Comparison of ENCODE assay signal across 8 cellular contexts in genomic region chr9:130042406-130042930, GRCh38. TPM values are rescaled to one million over a fixed set of nuclear protein-coding genes. Genes with fewer than 3 reads are reported as not detected.
DNase-seq lines count a peak whose midpoint lies in the region; ATAC-seq and TF ChIP-seq lines count a peak whose summit lies in the region.

No MANE protein-coding gene starts in this region.

- peak overlapping the region; percentile 51 for H2AFZ ChIP-seq in neural cell (ENCODE audit: low read depth, low read length)

- peak overlapping the region; percentile 97 for H3K27ac Mint-ChIP-seq in activated CD8-positive, alpha-beta memory T cell treated with anti-CD3 and anti-CD28 coated beads, Interleukin-2, amount 10 ng/mL, durations not matched to agents 7 days and 5 days

- H3K27me3 ChIP-seq in BLaER1 (peaks cover 43% of the 10 kb centered on the region), neural cell (ENCODE audit: insufficient read depth, low read depth, low read length) (no peaks in the 10 kb centered on the region)

- no peaks in the 10 kb centered on the region for H3K36me3 ChIP-seq in BLaER1
- no peaks in the 10 kb centered on the region for H3K36me3 ChIP-seq in neural cell (ENCODE audit: insufficient read depth, low read length)

- no peak for TF ChIP-seq RAD21 in neural cell (conservative IDR thresholded peaks at IDR 0.05)

- peak; percentile 8 for ATAC-seq in HG02798 (IDR thresholded peaks at IDR 0.05; ENCODE audit: poor library complexity, unreplicated experiment)
- peak; percentile 14 for ATAC-seq in activated CD8-positive, alpha-beta memory T cell treated with anti-CD3 and anti-CD28 coated beads, Interleukin-2, amount 10 ng/mL, durations not matched to agents 7 days and 5 days
- ATAC-seq in GM18870 (IDR thresholded peaks at IDR 0.05; ENCODE audit: unreplicated experiment), result no peak
- no peak for ATAC-seq in HG02970 (IDR thresholded peaks at IDR 0.05; ENCODE audit: low FRiP score, unreplicated experiment)

- no peaks in the 10 kb centered on the region for H3K27me3 Mint-ChIP-seq in activated CD8-positive, alpha-beta memory T cell treated with anti-CD3 and anti-CD28 coated beads, Interleukin-2, amount 10 ng/mL, durations not matched to agents 7 days and 5 days

- H3K4me2 ChIP-seq in BLaER1 (peak overlapping the region; percentile 98), neural cell (ENCODE audit: low read length) (no peak overlapping the region)

- no peaks in the 10 kb centered on the region for H3K9me3 ChIP-seq in BLaER1
- H3K9me3 ChIP-seq in neural cell (ENCODE audit: low read length), result no peaks in the 10 kb centered on the region

- H3K4me3 ChIP-seq in BLaER1 (peak overlapping the region; percentile 89), fibroblast of pulmonary artery (replicated peaks; ENCODE audit: low read depth, low read length) (peak overlapping the region; percentile 90), neural cell (ENCODE audit: low read length) (peak overlapping the region; percentile 93)

- peak overlapping the region; percentile 55; the same call in 1 of the 2 replicates for H3K27ac ChIP-seq in BLaER1
- peak overlapping the region; percentile 84 for H3K27ac ChIP-seq in neural cell (ENCODE audit: low read length)

- TF ChIP-seq CTCF in fibroblast of pulmonary artery (IDR thresholded peaks at IDR 0.05; ENCODE audit: low read length, missing control alignments), result no peak
- TF ChIP-seq CTCF in neural cell (IDR thresholded peaks at IDR 0.05; ENCODE audit: poor library complexity, severe bottlenecking), result no peak

- H3K79me2 ChIP-seq in neural cell (replicated peaks; ENCODE audit: insufficient read depth, low read length), result peaks cover 33% of the 10 kb centered on the region

- H3K9me2 ChIP-seq in neural cell (ENCODE audit: insufficient read depth, low read length), result no peaks in the 10 kb centered on the region

- no peaks in the 10 kb centered on the region for H3F3A ChIP-seq in neural cell (ENCODE audit: insufficient read depth, low read length, poor library complexity, severe bottlenecking)

- peaks cover 44% of the 10 kb centered on the region for H3K4me1 ChIP-seq in BLaER1

- no peak for DNase-seq in activated CD8-positive, alpha-beta memory T cell treated with anti-CD3 and anti-CD28 coated beads, Interleukin-2, amount 10 ng/mL, durations not matched to agents 7 days and 5 days
- DNase-seq in fibroblast of pulmonary artery (ENCODE audit: low read depth) (no peak), GOT3 (lab: John Stamatoyannopoulos, UW) (no peak)

- peak overlapping the region; percentile 98 for H3K4me3 Mint-ChIP-seq in activated CD8-positive, alpha-beta memory T cell treated with anti-CD3 and anti-CD28 coated beads, Interleukin-2, amount 10 ng/mL, durations not matched to agents 7 days and 5 days

- H3K4me1 Mint-ChIP-seq in activated CD8-positive, alpha-beta memory T cell treated with anti-CD3 and anti-CD28 coated beads, Interleukin-2, amount 10 ng/mL, durations not matched to agents 7 days and 5 days, result peaks cover 47% of the 10 kb centered on the region

- H4K20me1 ChIP-seq in BLaER1, result peaks cover 53% of the 10 kb centered on the region
- H4K20me1 ChIP-seq in neural cell (ENCODE audit: insufficient read depth), result no peaks in the 10 kb centered on the region

- H3K9ac ChIP-seq in BLaER1 (peak overlapping the region; percentile 81), neural cell (ENCODE audit: low read length) (peak overlapping the region; percentile 85)

- TF ChIP-seq EP300 in neural cell (conservative IDR thresholded peaks at IDR 0.05; ENCODE audit: poor library complexity, severe bottlenecking), result no peak

- CTCF ChIA-PET in activated CD8-positive, alpha-beta memory T cell treated with anti-CD3 and anti-CD28 coated beads, Interleukin-2, amount 10 ng/mL, durations not matched to agents 7 days and 5 days (lab: Charles Lee), result interaction anchor here (0.9 to 2.8 kb wide), 5 partner anchors 11 to 155 kb away, joined by 3 to 17 read pairs (median 5); no protein-coding TSS in a partner anchor

- H3K9me3 Mint-ChIP-seq in activated CD8-positive, alpha-beta memory T cell treated with anti-CD3 and anti-CD28 coated beads, Interleukin-2, amount 10 ng/mL, durations not matched to agents 7 days and 5 days (ENCODE audit: low read depth), result no peaks in the 10 kb centered on the region

- H3K36me3 Mint-ChIP-seq in activated CD8-positive, alpha-beta memory T cell treated with anti-CD3 and anti-CD28 coated beads, Interleukin-2, amount 10 ng/mL, durations not matched to agents 7 days and 5 days, result peaks cover 11% of the 10 kb centered on the region

TF ChIP-seq in neural cell, 6 proteins besides CTCF, POLR2A, EP300 and RAD21:
- TF ChIP-seq SMC3 (conservative IDR thresholded peaks at IDR 0.05; ENCODE audit: poor library complexity) (no peak), POLR2AphosphoS5 (IDR thresholded peaks at IDR 0.05) (no peak), MXI1 (conservative IDR thresholded peaks at IDR 0.05; ENCODE audit: poor library complexity, severe bottlenecking) (peak; percentile 56), REST (IDR thresholded peaks at IDR 0.05; ENCODE audit: borderline replicate concordance) (no peak), TAF1 (IDR thresholded peaks at IDR 0.05; ENCODE audit: low read depth) (no peak), EZH2 (IDR thresholded peaks at IDR 0.05; ENCODE audit: borderline replicate concordance, insufficient read depth, low read length, poor library complexity, severe bottlenecking) (no peak)

RNA-seq across cellular contexts. Expression of gene FNBP1, which starts 0.5 kb away (rescaled TPM):
- 100 to 1,000 TPM; 153 to 167 TPM for total RNA-seq in activated CD8-positive, alpha-beta memory T cell treated with anti-CD3 and anti-CD28 coated beads, Interleukin-2, amount 10 ng/mL, durations not matched to agents 7 days and 5 days
- 14.2 and 16.6 TPM in 2 replicates for polyA plus RNA-seq in neural cell
- polyA minus RNA-seq in neural cell, result 52.3 and 60.1 TPM in 2 replicates

RNA-seq across cellular contexts. Expression of gene GPR107, which starts 11.2 kb away (rescaled TPM):
- 10 to 100 TPM; 24.6 to 25.6 TPM for total RNA-seq in activated CD8-positive, alpha-beta memory T cell treated with anti-CD3 and anti-CD28 coated beads, Interleukin-2, amount 10 ng/mL, durations not matched to agents 7 days and 5 days
- polyA plus RNA-seq in neural cell, result 21.5 and 28.6 TPM in 2 replicates
- 44.9 and 50.6 TPM in 2 replicates for polyA minus RNA-seq in neural cell

Comparison
In these comparisons a context has a peak if more than half of its experiments do, and no peak if none do; other contexts are left out.
1. ATAC-seq: peak in HG02798 (single experiment) and activated CD8-positive, alpha-beta memory T cell treated with anti-CD3 and anti-CD28 coated beads, Interleukin-2, amount 10 ng/mL, durations not matched to agents 7 days and 5 days (single experiment); none in GM18870 (single experiment) and HG02970 (single experiment).
2. Peak in every context shown above with its lines, with median percentiles within 50 percentile points of each other: H3K4me3 ChIP-seq.